Comparison of ENCODE assay signal across 8 cellular contexts in genomic region chr7:35038340-35038738, GRCh38. TPM values are rescaled to one million over a fixed set of nuclear protein-coding genes. Genes with fewer than 3 reads are reported as not detected.
A peak's percentile ranks its signal among the peaks of the same experiment; 100 is the strongest.
DNase-seq lines count a peak whose midpoint lies in the region; ATAC-seq lines count a peak whose summit lies in the region.

No MANE protein-coding gene starts in this region.

- no peaks in the 10 kb centered on the region for H3K27me3 Mint-ChIP-seq in activated CD4-positive, alpha-beta T cell treated with anti-CD3 and anti-CD28 coated beads for 36 hours
- peaks cover 14% of the 10 kb centered on the region for H3K27me3 Mint-ChIP-seq in activated naive CD8-positive, alpha-beta T cell treated with anti-CD3 and anti-CD28 coated beads, Interleukin-2, amount 10 ng/mL, durations not matched to agents 7 days and 5 days
- H3K27me3 Mint-ChIP-seq in immature natural killer cell (ENCODE audit: low read depth in 3 of 3), result peaks cover 2 to 15% (median 11%) of the 10 kb centered on the region in 3 donors

- CTCF ChIA-PET in activated CD4-positive, alpha-beta T cell treated with anti-CD3 and anti-CD28 coated beads for 36 hours (lab: Charles Lee), result interaction anchor here (0.6 to 0.9 kb wide), 4 partner anchors 12 to 573 kb away, joined by 3 read pairs; no protein-coding TSS in a partner anchor

- intact Hi-C loops in activated CD4-positive, alpha-beta T cell treated with anti-CD3 and anti-CD28 coated beads for 36 hours (cut with DNase I, micrococcal nuclease), result loop anchor here in 1 of 2 experiments (5.0 to 10.0 kb wide), 2 partner anchors 136 to 866 kb away; no protein-coding TSS in a partner anchor

- H3K4me1 Mint-ChIP-seq in activated CD4-positive, alpha-beta T cell treated with anti-CD3 and anti-CD28 coated beads for 36 hours, result peaks cover 24% of the 10 kb centered on the region
- H3K4me1 Mint-ChIP-seq in activated naive CD8-positive, alpha-beta T cell treated with anti-CD3 and anti-CD28 coated beads, Interleukin-2, amount 10 ng/mL, durations not matched to agents 7 days and 5 days, result peaks cover 23% of the 10 kb centered on the region
- peaks cover 22 to 33% of the 10 kb centered on the region in 2 donors for H3K4me1 Mint-ChIP-seq in immature natural killer cell

- H3K27ac ChIP-seq in substantia nigra (ENCODE audit: low read depth, low read length, poor library complexity, severe bottlenecking), result peak overlapping the region; percentile 69

- no peaks in the 10 kb centered on the region for H3K36me3 Mint-ChIP-seq in activated CD4-positive, alpha-beta T cell treated with anti-CD3 and anti-CD28 coated beads for 36 hours (ENCODE audit: low read depth)
- no peaks in the 10 kb centered on the region for H3K36me3 Mint-ChIP-seq in activated naive CD8-positive, alpha-beta T cell treated with anti-CD3 and anti-CD28 coated beads, Interleukin-2, amount 10 ng/mL, durations not matched to agents 7 days and 5 days
- no peaks in the 10 kb centered on the region for H3K36me3 Mint-ChIP-seq in immature natural killer cell

- H3K27ac Mint-ChIP-seq in activated CD4-positive, alpha-beta T cell treated with anti-CD3 and anti-CD28 coated beads for 36 hours, result peak overlapping the region; percentile 89
- no peak overlapping the region for H3K27ac Mint-ChIP-seq in activated naive CD8-positive, alpha-beta T cell treated with anti-CD3 and anti-CD28 coated beads, Interleukin-2, amount 10 ng/mL, durations not matched to agents 7 days and 5 days
- H3K27ac Mint-ChIP-seq in immature natural killer cell, result peak overlapping the region; percentile 58 to 95 (median 90)

- no peak for ATAC-seq in activated CD4-positive, alpha-beta T cell treated with anti-CD3 and anti-CD28 coated beads for 36 hours
- no peak for ATAC-seq in activated naive CD8-positive, alpha-beta T cell treated with anti-CD3 and anti-CD28 coated beads, Interleukin-2, amount 10 ng/mL, durations not matched to agents 7 days and 5 days (ENCODE audit: low read depth)
- no peak for ATAC-seq in GM21423 (IDR thresholded peaks at IDR 0.05; ENCODE audit: unreplicated experiment)

- in situ Hi-C loops in ACHN (cut with HindIII; ENCODE audit: low pct_ligation_motif_present, low pct_unique_long_range_greater_than_20kb, low sequenced_read_pairs), result no loop called here

- POLR2A ChIA-PET in activated CD4-positive, alpha-beta T cell treated with anti-CD3 and anti-CD28 coated beads for 36 hours (lab: Charles Lee), result no interaction called here
- POLR2A ChIA-PET in activated naive CD8-positive, alpha-beta T cell treated with anti-CD3 and anti-CD28 coated beads, Interleukin-2, amount 10 ng/mL, durations not matched to agents 7 days and 5 days (lab: Charles Lee), result no interaction called here

- no peaks in the 10 kb centered on the region for H3K9me3 Mint-ChIP-seq in activated CD4-positive, alpha-beta T cell treated with anti-CD3 and anti-CD28 coated beads for 36 hours (ENCODE audit: low read depth)
- no peaks in the 10 kb centered on the region for H3K9me3 Mint-ChIP-seq in activated naive CD8-positive, alpha-beta T cell treated with anti-CD3 and anti-CD28 coated beads, Interleukin-2, amount 10 ng/mL, durations not matched to agents 7 days and 5 days
- H3K9me3 Mint-ChIP-seq in immature natural killer cell, result no peaks in the 10 kb centered on the region

- H3K4me3 Mint-ChIP-seq in activated CD4-positive, alpha-beta T cell treated with anti-CD3 and anti-CD28 coated beads for 36 hours, result peak overlapping the region; percentile 77
- peak overlapping the region; percentile 87 for H3K4me3 Mint-ChIP-seq in activated naive CD8-positive, alpha-beta T cell treated with anti-CD3 and anti-CD28 coated beads, Interleukin-2, amount 10 ng/mL, durations not matched to agents 7 days and 5 days
- H3K4me3 Mint-ChIP-seq in immature natural killer cell, result peak overlapping the region; percentile 88 to 92 (median 91)

- no peak for DNase-seq in activated CD4-positive, alpha-beta T cell treated with anti-CD3 and anti-CD28 coated beads for 36 hours
- no peak for DNase-seq in activated CD4-positive, alpha-beta T cell treated with anti-CD3 and anti-CD28 coated beads, Interleukin-2, amount 50 U/mL, for 1 hour
- DNase-seq in activated naive CD8-positive, alpha-beta T cell treated with anti-CD3 and anti-CD28 coated beads, Interleukin-2, amount 10 ng/mL, durations not matched to agents 7 days and 5 days, result no peak
- DNase-seq in immature natural killer cell (no peak), substantia nigra (lab: John Stamatoyannopoulos, UW) (no peak), SKM-1 (lab: John Stamatoyannopoulos, UW; ENCODE audit: unreplicated experiment) (no peak), ACHN (no peak)

RNA-seq across cellular contexts. Expression of gene DPY19L1, which starts 1.1 kb away (rescaled TPM):
- 1 to 10 TPM; 6.9 to 8.1 TPM for total RNA-seq in activated CD4-positive, alpha-beta T cell treated with anti-CD3 and anti-CD28 coated beads for 36 hours
- total RNA-seq in activated naive CD8-positive, alpha-beta T cell treated with anti-CD3 and anti-CD28 coated beads, Interleukin-2, amount 10 ng/mL, durations not matched to agents 7 days and 5 days, result 10 to 100 TPM; 11.1 to 14.0 TPM
- polyA plus RNA-seq in immature natural killer cell, result 1 to 10 TPM; 1.6 to 2.5 (median 1.8) TPM
